8 cellular contexts compared by ENCODE assay signal in genomic region chr12:8913702-8914032, GRCh38. TPM values are rescaled to one million over a fixed set of nuclear protein-coding genes. Genes with fewer than 3 reads are reported as not detected.
DNase-seq lines count a peak whose midpoint lies in the region; ATAC-seq and TF ChIP-seq lines count a peak whose summit lies in the region.

No MANE protein-coding gene starts in this region.

- H3K4me3 Mint-ChIP-seq in T-cell: peak overlapping the region in 2 of 3 donors; percentile 81 to 88

- no peaks in the 10 kb centered on the region for H3K27me3 Mint-ChIP-seq in T-cell

- H3K4me1 ChIP-seq in foreskin keratinocyte: peaks cover 14% of the 10 kb centered on the region
- H3K4me1 ChIP-seq in smooth muscle cell (ENCODE audit: low read depth): peaks cover 29% of the 10 kb centered on the region

- H3K27ac Mint-ChIP-seq in T-cell: peak overlapping the region; percentile 93

- peaks cover 6% of the 10 kb centered on the region for H3K36me3 Mint-ChIP-seq in T-cell

- CTCF ChIA-PET in T-cell (lab: Charles Lee): interaction anchor here in 1 of 2 donors (0.6 to 3.4 kb wide), 5 partner anchors 8 to 697 kb away, joined by 3 to 22 read pairs (median 5); partner anchors contain the start of gene M6PR

- peak overlapping the region; percentile 86 for H3K4me2 ChIP-seq in smooth muscle cell

- POLR2A ChIA-PET in T-cell (lab: Charles Lee): interaction anchor here in 1 of 2 donors (0.6 kb wide), 1 partner anchor 135 kb away, joined by 3 read pairs; no protein-coding TSS in a partner anchor

- no peaks in the 10 kb centered on the region for H3K9me3 ChIP-seq in smooth muscle cell (replicated peaks; ENCODE audit: low read depth)

- peak; percentile 25 for DNase-seq in NCI-H2227 (lab: John Stamatoyannopoulos, UW; ENCODE audit: unreplicated experiment)
- no peak for DNase-seq in NCI-H2227 treated with DMSO at 0.1 percent for 48 hours (lab: John Stamatoyannopoulos, UW)
- DNase-seq in T-cell: no peak
- DNase-seq in foreskin keratinocyte: no peak
- no peak for DNase-seq in smooth muscle cell (lab: John Stamatoyannopoulos, UW; ENCODE audit: unreplicated experiment)
- DNase-seq in GM10266 (ENCODE audit: extremely low spot score): no peak
- DNase-seq in left lobe of liver (ENCODE audit: low spot score): no peak
- no peak for DNase-seq in hepatic stellate cell (ENCODE audit: low spot score)

- no peaks in the 10 kb centered on the region for H3K9me3 Mint-ChIP-seq in T-cell

- TF ChIP-seq CTCF in foreskin keratinocyte (conservative IDR thresholded peaks at IDR 0.05) (no peak), smooth muscle cell (IDR thresholded peaks at IDR 0.05; ENCODE audit: borderline replicate concordance, insufficient read depth, poor library complexity, severe bottlenecking) (no peak), GM10266 (IDR thresholded peaks at IDR 0.05; ENCODE audit: control insufficient read depth, insufficient read depth, low read depth, missing control alignments) (no peak)

- peaks cover 3% of the 10 kb centered on the region for H3K36me3 ChIP-seq in smooth muscle cell (ENCODE audit: low read depth)

- H3K27me3 ChIP-seq in foreskin keratinocyte (no peaks in the 10 kb centered on the region), smooth muscle cell (ENCODE audit: low read depth) (no peaks in the 10 kb centered on the region)

- H3K4me3 ChIP-seq in smooth muscle cell: peak overlapping the region; percentile 93

- peaks cover 25% of the 10 kb centered on the region for H3K79me2 ChIP-seq in smooth muscle cell (ENCODE audit: low read depth)

- H3F3A ChIP-seq in smooth muscle cell (ENCODE audit: low read depth): peaks cover 4% of the 10 kb centered on the region

- peaks cover 15 to 17% (median 17%) of the 10 kb centered on the region in 3 donors for H3K4me1 Mint-ChIP-seq in T-cell

- peak overlapping the region; percentile 77 for H2AFZ ChIP-seq in smooth muscle cell (ENCODE audit: low read depth)

- 3% methylated on average over 6 of the region's 6 CpGs for WGBS in smooth muscle cell (ENCODE audit: low lambda C conversion rate)

- H3K27ac ChIP-seq in foreskin keratinocyte (peak overlapping the region; percentile 75), smooth muscle cell (ENCODE audit: low read depth) (peak overlapping the region; percentile 92)

- ATAC-seq in T-cell (replicated peaks in 1 of 4) (no peak), foreskin keratinocyte (no peak), left lobe of liver (no peak)

- H3K9ac ChIP-seq in smooth muscle cell (ENCODE audit: low read depth): peak overlapping the region; percentile 88

- no peaks in the 10 kb centered on the region for H4K20me1 ChIP-seq in smooth muscle cell (ENCODE audit: low read depth)

RNA-seq across cellular contexts. Expression of gene PHC1, which starts 0.6 kb away (rescaled TPM):
- 10 to 100 TPM; 38.6 to 54.6 (median 42.9) TPM for total RNA-seq in T-cell
- 17.1 and 19.6 TPM in 2 replicates for total RNA-seq in foreskin keratinocyte
- 5.7 and 6.7 TPM in 2 replicates for polyA plus RNA-seq in foreskin keratinocyte
- 48.8 and 67.6 TPM in 2 replicates for total RNA-seq in smooth muscle cell
- 23.1 and 24.1 TPM in 2 replicates for polyA plus RNA-seq in smooth muscle cell
- total RNA-seq in left lobe of liver: 4.6 TPM

RNA-seq across cellular contexts. Expression of gene M6PR, which starts 35.8 kb away (rescaled TPM):
- total RNA-seq in T-cell (100 to 1,000 TPM; 162 to 189 (median 187) TPM), foreskin keratinocyte (110 and 124 TPM in 2 replicates), smooth muscle cell (71.2 and 106 TPM in 2 replicates), left lobe of liver (40.4 TPM)
- polyA plus RNA-seq in foreskin keratinocyte (78.9 and 85.9 TPM in 2 replicates), smooth muscle cell (49.8 and 67.2 TPM in 2 replicates)
